Comparison of ENCODE assay signal across 13 cellular contexts in genomic region chr5:140875085-140876065, GRCh38. TPM values are rescaled to one million over a fixed set of nuclear protein-coding genes. Genes with fewer than 3 reads are reported as not detected.
DNase-seq lines count a peak whose midpoint lies in the region; FAIRE-seq and TF ChIP-seq lines count a peak whose summit lies in the region.
"Had no signal": no experiment of that assay in that cellular context is flagged by ENCODE, and none has a peak within 500 bp of the region (broad histone marks: within the 10 kb centered on the region; RNA-seq: fewer than 3 reads in every experiment).

Gene PCDHA12 (plus strand): TSS chr5:140875308. CDS start chr5:140875473, 165 bp downstream.

- no peaks in the 10 kb centered on the region for H3K9me2 ChIP-seq in neural cell (ENCODE audit: insufficient read depth, low read length)

- peaks cover 3% of the 10 kb centered on the region for H3K4me1 Mint-ChIP-seq in endothelial cell (ENCODE audit: unreplicated experiment)

- peak within 1 kb of the TSS; percentile 95 for H3K4me3 Mint-ChIP-seq in endothelial cell (ENCODE audit: unreplicated experiment)

- no peaks in the 10 kb centered on the region for H3F3A ChIP-seq in neural cell (ENCODE audit: insufficient read depth, low read length, poor library complexity, severe bottlenecking)

- H3K9ac ChIP-seq in neural cell (ENCODE audit: low read length) = peak within 1 kb of the TSS; percentile 75

- peak within 1 kb of the TSS; percentile 49 for H3K4me2 ChIP-seq in neural cell (ENCODE audit: low read length)

- H3K4me3 ChIP-seq in neural cell (ENCODE audit: low read length) = peak within 1 kb of the TSS; percentile 67

- no peaks in the 10 kb centered on the region for H3K27me3 Mint-ChIP-seq in endothelial cell (ENCODE audit: unreplicated experiment)

- no peaks in the 10 kb centered on the region for H4K20me1 ChIP-seq in neural cell (ENCODE audit: insufficient read depth)

- no peak for DNase-seq in D721Med (ENCODE audit: insufficient read length, low spot score)
- peak; percentile 78 for DNase-seq in NCI-H2196 (lab: John Stamatoyannopoulos, UW; ENCODE audit: unreplicated experiment)
- peak; percentile 33 for DNase-seq in endothelial cell (ENCODE audit: low spot score)
- no peak for DNase-seq in NCI-H774 (lab: John Stamatoyannopoulos, UW)
- no peak for DNase-seq in cortex of kidney (lab: John Stamatoyannopoulos, UW)
- DNase-seq in activated effector memory CD4-positive, alpha-beta T cell treated with anti-CD3 and anti-CD28 coated beads, Interleukin-2, amount 50 U/mL, for 16 hours = no peak
- DNase-seq in activated effector memory CD4-positive, alpha-beta T cell treated with Interleukin-2 at 50 U/mL for 16 hours = no peak
- DNase-seq: activated CD4-positive, alpha-beta T cell treated with anti-CD3 and anti-CD28 coated beads, Interleukin-2, amount 50 U/mL, for 48 hours; kidney; NCI-H2029; SIG-M5 had no signal

- TF ChIP-seq CTCF in D721Med (IDR thresholded peaks at IDR 0.05; ENCODE audit: insufficient read depth, missing control alignments) (peak; percentile 4), endothelial cell (IDR thresholded peaks at IDR 0.05; ENCODE audit: unreplicated experiment) (peak; percentile 59), neural cell (IDR thresholded peaks at IDR 0.05; ENCODE audit: poor library complexity, severe bottlenecking) (peak; percentile 61)

- H3K79me2 ChIP-seq in neural cell (replicated peaks; ENCODE audit: insufficient read depth, low read length) = peaks cover 63% of the 10 kb centered on the region

- H3K27me3 ChIP-seq in neural cell (ENCODE audit: insufficient read depth, low read depth, low read length) = no peaks in the 10 kb centered on the region

- H3K9me3 Mint-ChIP-seq in endothelial cell (ENCODE audit: unreplicated experiment) = no peaks in the 10 kb centered on the region

- peaks cover 40% of the 10 kb centered on the region for H3K36me3 ChIP-seq in neural cell (ENCODE audit: insufficient read depth, low read length)

- H3K27ac ChIP-seq in neural cell (ENCODE audit: low read length) = peak within 1 kb of the TSS; percentile 81
- H3K27ac ChIP-seq: HL-60 had no signal

- no peak for TF ChIP-seq EP300 in neural cell (conservative IDR thresholded peaks at IDR 0.05; ENCODE audit: poor library complexity, severe bottlenecking)

- TF ChIP-seq RAD21 in neural cell (conservative IDR thresholded peaks at IDR 0.05) = peak; percentile 72

- peak within 1 kb of the TSS; percentile 44 for H2AFZ ChIP-seq in neural cell (ENCODE audit: low read depth, low read length)

- peak within 1 kb of the TSS; percentile 80 for H3K27ac Mint-ChIP-seq in endothelial cell (ENCODE audit: unreplicated experiment)

- peaks cover 43% of the 10 kb centered on the region for H3K9me3 ChIP-seq in neural cell (ENCODE audit: low read length)

- peaks cover 4% of the 10 kb centered on the region for H3K36me3 Mint-ChIP-seq in endothelial cell (ENCODE audit: low read depth, unreplicated experiment)

- FAIRE-seq in D721Med (lab: Jason Lieb, UNC) = no peak
- FAIRE-seq: kidney had no signal

TF ChIP-seq in neural cell, 6 proteins besides CTCF, POLR2A, EP300 and RAD21:
- TF ChIP-seq, protein P1, sequence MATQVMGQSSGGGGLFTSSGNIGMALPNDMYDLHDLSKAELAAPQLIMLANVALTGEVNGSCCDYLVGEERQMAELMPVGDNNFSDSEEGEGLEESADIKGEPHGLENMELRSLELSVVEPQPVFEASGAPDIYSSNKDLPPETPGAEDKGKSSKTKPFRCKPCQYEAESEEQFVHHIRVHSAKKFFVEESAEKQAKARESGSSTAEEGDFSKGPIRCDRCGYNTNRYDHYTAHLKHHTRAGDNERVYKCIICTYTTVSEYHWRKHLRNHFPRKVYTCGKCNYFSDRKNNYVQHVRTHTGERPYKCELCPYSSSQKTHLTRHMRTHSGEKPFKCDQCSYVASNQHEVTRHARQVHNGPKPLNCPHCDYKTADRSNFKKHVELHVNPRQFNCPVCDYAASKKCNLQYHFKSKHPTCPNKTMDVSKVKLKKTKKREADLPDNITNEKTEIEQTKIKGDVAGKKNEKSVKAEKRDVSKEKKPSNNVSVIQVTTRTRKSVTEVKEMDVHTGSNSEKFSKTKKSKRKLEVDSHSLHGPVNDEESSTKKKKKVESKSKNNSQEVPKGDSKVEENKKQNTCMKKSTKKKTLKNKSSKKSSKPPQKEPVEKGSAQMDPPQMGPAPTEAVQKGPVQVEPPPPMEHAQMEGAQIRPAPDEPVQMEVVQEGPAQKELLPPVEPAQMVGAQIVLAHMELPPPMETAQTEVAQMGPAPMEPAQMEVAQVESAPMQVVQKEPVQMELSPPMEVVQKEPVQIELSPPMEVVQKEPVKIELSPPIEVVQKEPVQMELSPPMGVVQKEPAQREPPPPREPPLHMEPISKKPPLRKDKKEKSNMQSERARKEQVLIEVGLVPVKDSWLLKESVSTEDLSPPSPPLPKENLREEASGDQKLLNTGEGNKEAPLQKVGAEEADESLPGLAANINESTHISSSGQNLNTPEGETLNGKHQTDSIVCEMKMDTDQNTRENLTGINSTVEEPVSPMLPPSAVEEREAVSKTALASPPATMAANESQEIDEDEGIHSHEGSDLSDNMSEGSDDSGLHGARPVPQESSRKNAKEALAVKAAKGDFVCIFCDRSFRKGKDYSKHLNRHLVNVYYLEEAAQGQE (IDR thresholded peaks at IDR 0.05; ENCODE audit: borderline replicate concordance) = peak; percentile 78
- no peak for TF ChIP-seq EZH2 (IDR thresholded peaks at IDR 0.05; ENCODE audit: borderline replicate concordance, insufficient read depth, low read length, poor library complexity, severe bottlenecking)
- TF ChIP-seq POLR2AphosphoS5 (IDR thresholded peaks at IDR 0.05) = peak; percentile 13
- TF ChIP-seq MXI1 (conservative IDR thresholded peaks at IDR 0.05; ENCODE audit: poor library complexity, severe bottlenecking) = no peak
- peak; percentile 69 for TF ChIP-seq SMC3 (conservative IDR thresholded peaks at IDR 0.05; ENCODE audit: poor library complexity)
- TF ChIP-seq TAF1 (IDR thresholded peaks at IDR 0.05; ENCODE audit: low read depth) = no peak

RNA-seq across cellular contexts. Expression of gene PCDHA12, which starts in this region (rescaled TPM):
- total RNA-seq in endothelial cell (ENCODE audit: unreplicated experiment) = 9.7 TPM
- 12.8 and 13.9 TPM in 2 replicates for polyA plus RNA-seq in neural cell
- polyA minus RNA-seq in neural cell = 57.0 and 62.0 TPM in 2 replicates

Comparison
In these comparisons a context has a peak if more than half of its experiments do, and no peak if none do; other contexts are left out.
1. DNase-seq: peak in NCI-H2196 (single experiment) and endothelial cell (single experiment); none in D721Med (single experiment), NCI-H774 (single experiment), cortex of kidney (single experiment), activated effector memory CD4-positive, alpha-beta T cell treated with anti-CD3 and anti-CD28 coated beads, Interleukin-2, amount 50 U/mL, for 16 hours (single experiment) and activated effector memory CD4-positive, alpha-beta T cell treated with Interleukin-2 at 50 U/mL for 16 hours (single experiment).
2. CTCF ChIP-seq: peak in every context shown above with its lines; median percentile 61 in neural cell; 59 in endothelial cell; 4 in D721Med.